Comparison of ENCODE assay signal across 9 cellular contexts in genomic region chrX:125407314-125407713, GRCh38.
"Had no signal": no experiment of that assay in that cellular context is flagged by ENCODE, and none has a peak within 500 bp of the region (broad histone marks: within the 10 kb centered on the region; RNA-seq: fewer than 3 reads in every experiment).

No MANE protein-coding gene starts in this region.

- FAIRE-seq: HTR-8/SVneo had no signal

- ATAC-seq: HCT116 had no signal

- H2AFZ ChIP-seq: GM23248 had no signal

- H3K27ac ChIP-seq: GM23248 had no signal

- H3K4me3 Mint-ChIP-seq: HFFc6 had no signal

- H3K4me3 ChIP-seq: GM23248, HAP-1 had no signal

- H3K9ac ChIP-seq: GM23248 had no signal

- DNase-seq: GM23248, GOT3, H7, HFFc6, IMR-90, KBM-7 had no signal

- H3K9me3 ChIP-seq: HAP-1 had no signal

- H3K36me3 ChIP-seq: HAP-1 had no signal

- H3K27ac Mint-ChIP-seq: HFFc6 had no signal

- H3K4me1 ChIP-seq: HAP-1 had no signal
